In genomic region chr3:14857506-14857905, GRCh38 we compare ENCODE assay signal across 1 cellular context.
A peak's percentile ranks its signal among the peaks of the same experiment; 100 is the strongest.
TF ChIP-seq lines count a peak whose summit lies in the region.

No MANE protein-coding gene starts in this region.

TF ChIP-seq in K562, 482 proteins besides CTCF, POLR2A, EP300 and RAD21:
- peak; percentile 69 for TF ChIP-seq DEAF1 (CRISPR knock-in tag; IDR thresholded peaks at IDR 0.05)
- no peak for TF ChIP-seq ZFP1 (CRISPR knock-in tag; IDR thresholded peaks at IDR 0.05)
- TF ChIP-seq HDGF (IDR thresholded peaks at IDR 0.05): no peak
TF ChIP-seq in K562: peak in this region for 1.
